1 cellular context compared by ENCODE assay signal in genomic region chr7:68770649-68771048, GRCh38.
TF ChIP-seq lines count a peak whose summit lies in the region.

No MANE protein-coding gene starts in this region.

TF ChIP-seq in K562, 482 proteins besides CTCF, POLR2A, EP300 and RAD21 (continued from another document):
- no peak for TF ChIP-seq ZNF551 (CRISPR knock-in tag; IDR thresholded peaks at IDR 0.05)
- TF ChIP-seq HEY1 (CRISPR knock-in tag; IDR thresholded peaks at IDR 0.05; ENCODE audit: borderline replicate concordance) = no peak
- peak; percentile 95 for TF ChIP-seq NFIC (IDR thresholded peaks at IDR 0.05)
- TF ChIP-seq NFIX (CRISPR knock-in tag; IDR thresholded peaks at IDR 0.05; ENCODE audit: low read depth) = peak; percentile 74
- TF ChIP-seq USF2 (CRISPR knock-in tag; IDR thresholded peaks at IDR 0.05) = peak; percentile 49
- TF ChIP-seq GTF2B (IDR thresholded peaks at IDR 0.05; ENCODE audit: extremely low read depth, insufficient read length) = no peak
- no peak for TF ChIP-seq GATAD2B (IDR thresholded peaks at IDR 0.05; ENCODE audit: borderline replicate concordance)
- TF ChIP-seq PKNOX1 (IDR thresholded peaks at IDR 0.05) = peak; percentile 30
- TF ChIP-seq NCOA2 (IDR thresholded peaks at IDR 0.05; ENCODE audit: partially characterized antibody in 2 of 2) = no peak
- no peak for TF ChIP-seq ZNF740 (CRISPR knock-in tag; IDR thresholded peaks at IDR 0.05)
- TF ChIP-seq ZNF740 (tag; IDR thresholded peaks at IDR 0.05) = no peak
- TF ChIP-seq EGR1 (conservative IDR thresholded peaks at IDR 0.05) = no peak
- TF ChIP-seq POLR2AphosphoS5 (IDR thresholded peaks at IDR 0.05; ENCODE audit: control insufficient read depth, insufficient read depth, low read depth, low read length) = no peak
